In the genomic region with DNA sequence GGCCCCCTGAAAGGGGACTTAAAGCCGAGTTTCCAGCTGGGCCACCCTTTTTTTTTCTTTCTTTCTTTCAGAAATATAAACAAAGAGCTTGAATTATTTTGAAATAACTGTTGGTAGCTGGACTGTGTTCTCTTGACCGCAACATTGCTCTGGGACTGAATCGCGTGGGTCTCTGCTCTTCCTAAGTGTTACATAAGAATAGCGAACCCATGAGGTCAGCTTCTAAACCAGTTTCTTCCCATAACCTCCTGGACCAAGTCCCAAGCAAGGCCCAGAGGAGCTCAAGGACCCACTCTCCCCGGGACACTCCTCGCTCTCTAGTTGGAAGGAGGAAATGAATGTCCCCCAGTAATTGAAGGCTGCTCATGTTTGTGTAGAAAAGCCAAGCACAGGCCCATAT, we compare ENCODE assay signal across 10 cellular contexts.
DNase-seq lines count a peak whose midpoint lies in the region; ATAC-seq, FAIRE-seq and TF ChIP-seq lines count a peak whose summit lies in the region.
"Had no signal": no experiment of that assay in that cellular context is flagged by ENCODE, and none has a peak within 500 bp of the region (broad histone marks: within the 10 kb centered on the region; RNA-seq: fewer than 3 reads in every experiment).

No MANE protein-coding gene starts in this region.

- TF ChIP-seq EP300 in SK-N-SH (IDR thresholded peaks at IDR 0.05; ENCODE audit: borderline replicate concordance in 1 of 2, low read depth in 1 of 2, low read length in 1 of 2) = no peak

- POLR2A ChIA-PET in SK-N-SH (lab: Yijun Ruan, JAX) = no interaction called here

- H3K27ac ChIP-seq in HUES48 (ENCODE audit: low read depth, low read length) (no peak overlapping the region), left lung (peak overlapping the region; percentile 61 to 70), subcutaneous abdominal adipose tissue (ENCODE audit: low read depth, low read length) (peak overlapping the region; percentile 69), SK-N-SH (ENCODE audit: low read depth in 2 of 2, low read length in 1 of 2) (no peak overlapping the region)
- H3K27ac ChIP-seq: cardiac muscle cell had no signal

- 57% methylated on average over 7 of the region's 7 CpGs for WGBS in SK-N-SH (ENCODE audit: low lambda C conversion rate)

- H3K36me3 ChIP-seq in HUES48 (ENCODE audit: control insufficient read depth, insufficient read depth, low read length) = no peaks in the 10 kb centered on the region
- H3K36me3 ChIP-seq in left lung = no peaks in the 10 kb centered on the region
- no peaks in the 10 kb centered on the region for H3K36me3 ChIP-seq in subcutaneous abdominal adipose tissue (ENCODE audit: control insufficient read depth in 5 of 5, insufficient read depth in 5 of 5, low read length in 5 of 5)
- H3K36me3 ChIP-seq in SK-N-SH (replicated peaks in 1 of 2; ENCODE audit: control insufficient read depth in 1 of 2, insufficient read depth in 2 of 2, low read length in 1 of 2) = peaks cover 0 to 3% of the 10 kb centered on the region in 2 experiments
- H3K36me3 ChIP-seq: cardiac muscle cell had no signal

- DNase-seq in left lung (peak; percentile 6 to 71), SIG-M5 (lab: John Stamatoyannopoulos, UW) (no peak), T1000 (lab: John Stamatoyannopoulos, UW) (no peak), SK-N-SH (no peak)
- no peak for DNase-seq in activated T-cell treated with anti-CD3 and anti-CD28 coated beads, Interleukin-2, amount 50 U/mL, for 72 hours

- no peaks in the 10 kb centered on the region for H3F3A ChIP-seq in SK-N-SH (replicated peaks; ENCODE audit: insufficient read depth)

- no peaks in the 10 kb centered on the region for H3K4me1 Mint-ChIP-seq in activated T-cell treated with anti-CD3 and anti-CD28 coated beads, Interleukin-2, amount 50 U/mL, for 72 hours (ENCODE audit: low read depth)

- CTCF ChIA-PET in SK-N-SH (lab: Yijun Ruan, JAX) = interaction anchor here (0.9 to 2.9 kb wide), 2 partner anchors 10 to 18 kb away, joined by 3 to 13 read pairs; no protein-coding TSS in a partner anchor

- H3K4me1 ChIP-seq in HUES48 (ENCODE audit: control insufficient read depth, insufficient read depth, low read length) (peaks cover 42% of the 10 kb centered on the region), left lung (peaks cover 5 to 7% of the 10 kb centered on the region in 2 donors), subcutaneous abdominal adipose tissue (ENCODE audit: control insufficient read depth in 5 of 5, insufficient read depth in 5 of 5, low read length in 5 of 5) (peaks cover 0 to 23% (median 21%) of the 10 kb centered on the region in 5 donors), SK-N-SH (ENCODE audit: control insufficient read depth in 1 of 2, insufficient read depth in 2 of 2, low read depth in 1 of 2, low read length in 1 of 2) (peaks cover 0 to 2% of the 10 kb centered on the region in 2 experiments; a peak in 1 of 4 replicates)

- no peak overlapping the region for H3K27ac Mint-ChIP-seq in activated T-cell treated with anti-CD3 and anti-CD28 coated beads, Interleukin-2, amount 50 U/mL, for 72 hours
- H3K27ac Mint-ChIP-seq: T-helper 2 cell treated with Interferon-gamma antibody and Interleukin-4, amounts not matched to agents 5 μg/mL and 100 μg/mL, for 36 hours had no signal

- TF ChIP-seq CTCF in left lung (IDR thresholded peaks at IDR 0.05) (no peak), SK-N-SH (IDR thresholded peaks at IDR 0.05) (no peak)

- H3K4me2 ChIP-seq in SK-N-SH = no peak overlapping the region

- peaks cover 24% of the 10 kb centered on the region for H3K27me3 Mint-ChIP-seq in activated T-cell treated with anti-CD3 and anti-CD28 coated beads, Interleukin-2, amount 50 U/mL, for 72 hours (ENCODE audit: low read depth)

- no peak overlapping the region for H3K4me3 Mint-ChIP-seq in activated T-cell treated with anti-CD3 and anti-CD28 coated beads, Interleukin-2, amount 50 U/mL, for 72 hours
- H3K4me3 Mint-ChIP-seq: T-helper 2 cell treated with Interferon-gamma antibody and Interleukin-4, amounts not matched to agents 5 μg/mL and 100 μg/mL, for 36 hours had no signal

- H3K36me3 Mint-ChIP-seq in activated T-cell treated with anti-CD3 and anti-CD28 coated beads, Interleukin-2, amount 50 U/mL, for 72 hours (ENCODE audit: insufficient read depth in 2 of 2) = no peaks in the 10 kb centered on the region

- H3K4me3 ChIP-seq in HUES48 (ENCODE audit: low read depth, low read length) (peak overlapping the region; percentile 62; the same call in 1 of the 2 replicates), left lung (peak overlapping the region in 1 of 2 donors; percentile 10), subcutaneous abdominal adipose tissue (ENCODE audit: low read depth in 1 of 5, low read length in 5 of 5) (peak overlapping the region in 4 of 5 donors; percentile 27 to 52 (median 35)), SK-N-SH (ENCODE audit: low read depth in 2 of 2, low read length in 1 of 2) (no peak overlapping the region)
- H3K4me3 ChIP-seq: cardiac muscle cell had no signal

- FAIRE-seq in endometrium (lab: Jason Lieb, UNC) = peak; percentile 63

- H4K20me1 ChIP-seq in SK-N-SH (ENCODE audit: insufficient read depth) = no peaks in the 10 kb centered on the region

- no peaks in the 10 kb centered on the region for H3K9me3 ChIP-seq in HUES48 (ENCODE audit: control insufficient read depth, insufficient read depth, low read length)
- H3K9me3 ChIP-seq in left lung = no peaks in the 10 kb centered on the region
- no peaks in the 10 kb centered on the region for H3K9me3 ChIP-seq in subcutaneous abdominal adipose tissue (ENCODE audit: control insufficient read depth in 5 of 5, low read length in 5 of 5)
- no peaks in the 10 kb centered on the region for H3K9me3 ChIP-seq in SK-N-SH

- H2AFZ ChIP-seq in SK-N-SH (ENCODE audit: low read depth) = no peak overlapping the region

- peak; percentile 95 for ATAC-seq in left lung
- ATAC-seq in activated T-cell treated with anti-CD3 and anti-CD28 coated beads, Interleukin-2, amount 50 U/mL, for 72 hours (replicated peaks in 1 of 2) = no peak

- H3K9ac ChIP-seq in HUES48 (ENCODE audit: low read depth, low read length) = no peak overlapping the region
- H3K9ac ChIP-seq in subcutaneous abdominal adipose tissue (ENCODE audit: low read length in 5 of 5) = peak overlapping the region in 3 of 5 donors; percentile 29 to 80 (median 74)
- H3K9ac ChIP-seq in SK-N-SH = no peak overlapping the region

- no peaks in the 10 kb centered on the region for H3K9me2 ChIP-seq in SK-N-SH

- H3K27me3 ChIP-seq in HUES48 (ENCODE audit: control insufficient read depth, insufficient read depth, low read length) = peaks cover 28% of the 10 kb centered on the region
- H3K27me3 ChIP-seq in left lung = peaks cover 0 to 32% of the 10 kb centered on the region in 2 donors
- peaks cover 0 to 4% (median 0%) of the 10 kb centered on the region in 5 donors for H3K27me3 ChIP-seq in subcutaneous abdominal adipose tissue (ENCODE audit: control insufficient read depth in 5 of 5, insufficient read depth in 4 of 5, low read length in 5 of 5)
- H3K27me3 ChIP-seq in SK-N-SH (ENCODE audit: insufficient read depth) = no peaks in the 10 kb centered on the region

- H3K79me2 ChIP-seq in SK-N-SH (ENCODE audit: insufficient read depth) = no peaks in the 10 kb centered on the region

- no peaks in the 10 kb centered on the region for H3K9me3 Mint-ChIP-seq in activated T-cell treated with anti-CD3 and anti-CD28 coated beads, Interleukin-2, amount 50 U/mL, for 72 hours
- H3K9me3 Mint-ChIP-seq: T-helper 2 cell treated with Interferon-gamma antibody and Interleukin-4, amounts not matched to agents 5 μg/mL and 100 μg/mL, for 36 hours had no signal

- TF ChIP-seq RAD21 in SK-N-SH (IDR thresholded peaks at IDR 0.05; ENCODE audit: low read length) = no peak

- intact Hi-C loops in left lung (cut with DNase I) = no loop called here

TF ChIP-seq in SK-N-SH, 30 proteins besides CTCF, POLR2A, EP300 and RAD21:
- TF ChIP-seq FOSL2 (IDR thresholded peaks at IDR 0.05; ENCODE audit: borderline replicate concordance, low read depth) (no peak), RXRA (IDR thresholded peaks at IDR 0.05; ENCODE audit: borderline replicate concordance, low read depth) (no peak), CHD2 (IDR thresholded peaks at IDR 0.05; ENCODE audit: low read length, partially characterized antibody) (no peak)
- TF ChIP-seq, protein P1, sequence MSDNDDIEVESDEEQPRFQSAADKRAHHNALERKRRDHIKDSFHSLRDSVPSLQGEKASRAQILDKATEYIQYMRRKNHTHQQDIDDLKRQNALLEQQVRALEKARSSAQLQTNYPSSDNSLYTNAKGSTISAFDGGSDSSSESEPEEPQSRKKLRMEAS (IDR thresholded peaks at IDR 0.05; ENCODE audit: low read depth) = no peak
- TF ChIP-seq, protein P2, sequence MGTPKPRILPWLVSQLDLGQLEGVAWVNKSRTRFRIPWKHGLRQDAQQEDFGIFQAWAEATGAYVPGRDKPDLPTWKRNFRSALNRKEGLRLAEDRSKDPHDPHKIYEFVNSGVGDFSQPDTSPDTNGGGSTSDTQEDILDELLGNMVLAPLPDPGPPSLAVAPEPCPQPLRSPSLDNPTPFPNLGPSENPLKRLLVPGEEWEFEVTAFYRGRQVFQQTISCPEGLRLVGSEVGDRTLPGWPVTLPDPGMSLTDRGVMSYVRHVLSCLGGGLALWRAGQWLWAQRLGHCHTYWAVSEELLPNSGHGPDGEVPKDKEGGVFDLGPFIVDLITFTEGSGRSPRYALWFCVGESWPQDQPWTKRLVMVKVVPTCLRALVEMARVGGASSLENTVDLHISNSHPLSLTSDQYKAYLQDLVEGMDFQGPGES (IDR thresholded peaks at IDR 0.05; ENCODE audit: low read depth, low read length) = no peak
- TF ChIP-seq, protein P3, sequence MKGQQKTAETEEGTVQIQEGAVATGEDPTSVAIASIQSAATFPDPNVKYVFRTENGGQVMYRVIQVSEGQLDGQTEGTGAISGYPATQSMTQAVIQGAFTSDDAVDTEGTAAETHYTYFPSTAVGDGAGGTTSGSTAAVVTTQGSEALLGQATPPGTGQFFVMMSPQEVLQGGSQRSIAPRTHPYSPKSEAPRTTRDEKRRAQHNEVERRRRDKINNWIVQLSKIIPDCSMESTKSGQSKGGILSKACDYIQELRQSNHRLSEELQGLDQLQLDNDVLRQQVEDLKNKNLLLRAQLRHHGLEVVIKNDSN (IDR thresholded peaks at IDR 0.05; ENCODE audit: borderline replicate concordance, low read depth) = no peak

Comparison
In these comparisons a context has a peak if more than half of its experiments do, and no peak if none do; other contexts are left out.
1. H3K27ac ChIP-seq: peak in left lung (2 of 2) and subcutaneous abdominal adipose tissue (single experiment); none in HUES48 (single experiment) and SK-N-SH (0 of 2).
2. H3K4me3 ChIP-seq: peak in HUES48 (single experiment) and subcutaneous abdominal adipose tissue (4 of 5); none in SK-N-SH (0 of 2).
3. H3K9ac ChIP-seq: peak in subcutaneous abdominal adipose tissue (3 of 5); none in HUES48 (single experiment) and SK-N-SH (single experiment).
4. DNase-seq: peak in left lung (2 of 2); none in SIG-M5 (single experiment), T1000 (single experiment), activated T-cell treated with anti-CD3 and anti-CD28 coated beads, Interleukin-2, amount 50 U/mL, for 72 hours (0 of 2) and SK-N-SH (single experiment).